1 cellular context compared by ENCODE assay signal in genomic region chr2:49224426-49225010, GRCh38.
TF ChIP-seq lines count a peak whose summit lies in the region.

No MANE protein-coding gene starts in this region.

TF ChIP-seq in SK-N-SH, 30 proteins besides CTCF, POLR2A, EP300 and RAD21 (continued from another document):
- TF ChIP-seq, protein P1, sequence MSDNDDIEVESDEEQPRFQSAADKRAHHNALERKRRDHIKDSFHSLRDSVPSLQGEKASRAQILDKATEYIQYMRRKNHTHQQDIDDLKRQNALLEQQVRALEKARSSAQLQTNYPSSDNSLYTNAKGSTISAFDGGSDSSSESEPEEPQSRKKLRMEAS (IDR thresholded peaks at IDR 0.05; ENCODE audit: low read depth) = no peak
- TF ChIP-seq JUND (IDR thresholded peaks at IDR 0.05) (no peak), GATA2 (CRISPR knock-in tag; IDR thresholded peaks at IDR 0.05) (no peak), FOXM1 (IDR thresholded peaks at IDR 0.05; ENCODE audit: low read depth) (no peak), TCF12 (IDR thresholded peaks at IDR 0.05) (no peak), SMC3 (IDR thresholded peaks at IDR 0.05; ENCODE audit: low read depth, low read length) (no peak)
TF ChIP-seq in SK-N-SH: peak in this region for 0.
